ENCODE assay signal across 20 cellular contexts in the genomic region with DNA sequence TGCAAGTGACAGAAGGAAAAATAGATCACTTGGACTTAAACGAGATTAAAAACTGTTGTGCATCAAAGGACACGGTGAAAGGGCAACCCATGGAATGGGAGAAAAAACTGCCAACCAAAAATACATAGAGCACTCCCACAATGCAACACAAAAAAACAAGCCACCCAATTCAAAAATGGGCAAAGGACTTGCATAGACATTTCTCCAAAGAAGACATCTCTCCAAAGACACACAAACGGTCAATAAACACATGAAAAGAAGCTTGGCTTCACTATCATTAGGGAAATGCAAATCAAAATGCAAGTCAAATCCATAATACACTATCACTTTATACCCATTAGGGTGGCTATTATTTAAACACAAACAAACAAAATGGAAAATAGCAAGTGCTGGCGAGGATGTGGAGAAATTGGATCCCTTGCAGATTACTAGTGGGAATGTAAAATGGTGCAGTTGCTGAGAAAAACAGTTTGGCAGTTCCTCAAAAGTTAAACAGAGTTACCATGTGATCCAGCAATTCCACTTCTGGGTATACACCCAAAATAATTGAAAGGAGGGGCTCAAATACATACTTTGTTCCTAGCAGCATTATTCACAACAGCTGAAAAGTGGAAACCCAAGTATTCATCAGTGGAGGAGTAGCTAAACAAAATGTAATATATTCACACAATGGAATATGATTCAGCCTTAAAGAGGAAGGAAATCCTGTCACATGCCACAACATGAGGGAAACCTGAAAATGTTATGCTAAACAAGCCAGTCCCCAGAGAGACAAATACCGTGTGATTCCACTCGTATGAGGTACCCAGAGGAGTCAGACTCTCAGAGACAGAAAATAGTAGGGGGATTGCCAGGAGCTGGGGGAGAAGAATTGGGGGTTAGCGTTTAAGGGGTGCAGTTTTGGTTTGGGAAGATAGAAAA.
"Had no signal": no experiment of that assay in that cellular context is flagged by ENCODE, and none has a peak within 500 bp of the region (broad histone marks: within the 10 kb centered on the region; RNA-seq: fewer than 3 reads in every experiment).

No MANE protein-coding gene starts in this region.

- H3K27ac ChIP-seq: transverse colon, WERI-Rb-1 had no signal

- H3K4me3 ChIP-seq: lung, transverse colon had no signal

- H3K27ac Mint-ChIP-seq: activated CD4-positive, alpha-beta memory T cell treated with anti-CD3 and anti-CD28 coated beads for 36 hours; activated naive CD4-positive, alpha-beta T cell treated with anti-CD3 and anti-CD28 coated beads, Interleukin-2, amount 50 U/mL, for 72 hours; natural killer cell; T-cell had no signal

- H3K9me3 Mint-ChIP-seq: activated CD4-positive, alpha-beta memory T cell treated with anti-CD3 and anti-CD28 coated beads for 36 hours; central memory CD8-positive, alpha-beta T cell; natural killer cell had no signal

- H3K27me3 ChIP-seq: transverse colon had no signal

- H3K36me3 Mint-ChIP-seq: activated CD4-positive, alpha-beta memory T cell treated with anti-CD3 and anti-CD28 coated beads for 36 hours; activated naive CD4-positive, alpha-beta T cell treated with anti-CD3 and anti-CD28 coated beads, Interleukin-2, amount 50 U/mL, for 72 hours; natural killer cell; T-cell had no signal

- ATAC-seq: activated naive CD4-positive, alpha-beta T cell treated with anti-CD3 and anti-CD28 coated beads, Interleukin-2, amount 50 U/mL, for 72 hours; left cardiac atrium; natural killer cell; T-cell had no signal

- H3K9ac ChIP-seq: SK-N-SH had no signal

- H3K4me1 Mint-ChIP-seq: central memory CD8-positive, alpha-beta T cell; natural killer cell; T-cell had no signal

- DNase-seq: activated CD4-positive, alpha-beta memory T cell treated with anti-CD3 and anti-CD28 coated beads for 36 hours; activated effector memory CD4-positive, alpha-beta T cell treated with anti-CD3 and anti-CD28 coated beads, Interleukin-2, amount 50 U/mL, for 16 hours; activated T-cell treated with anti-CD3 and anti-CD28 coated beads, Interleukin-2, amount 50 U/mL, for 48 hours; cortex of kidney; effector memory CD4-positive, alpha-beta T cell; foreskin fibroblast; head of caudate nucleus; left cardiac atrium; natural killer cell; SK-N-SH; stimulated activated CD4-positive, alpha-beta T cell treated with anti-CD3 and anti-CD28 coated beads, Interleukin-2, amount 100 ng/mL, for 48 hours; stimulated activated naive CD4-positive, alpha-beta T cell; substantia nigra; T-cell; T1000; transverse colon; WERI-Rb-1 had no signal

- H3K4me3 Mint-ChIP-seq: activated CD4-positive, alpha-beta memory T cell treated with anti-CD3 and anti-CD28 coated beads for 36 hours; central memory CD8-positive, alpha-beta T cell; natural killer cell; T-cell had no signal

- H3K9me3 ChIP-seq: SK-N-SH, transverse colon had no signal

- H3K4me1 ChIP-seq: transverse colon had no signal

- H3K4me2 ChIP-seq: SK-N-SH had no signal

- H3K36me3 ChIP-seq: transverse colon, WERI-Rb-1 had no signal
